Comparison of ENCODE assay signal across 1 cellular context in the genomic region with DNA sequence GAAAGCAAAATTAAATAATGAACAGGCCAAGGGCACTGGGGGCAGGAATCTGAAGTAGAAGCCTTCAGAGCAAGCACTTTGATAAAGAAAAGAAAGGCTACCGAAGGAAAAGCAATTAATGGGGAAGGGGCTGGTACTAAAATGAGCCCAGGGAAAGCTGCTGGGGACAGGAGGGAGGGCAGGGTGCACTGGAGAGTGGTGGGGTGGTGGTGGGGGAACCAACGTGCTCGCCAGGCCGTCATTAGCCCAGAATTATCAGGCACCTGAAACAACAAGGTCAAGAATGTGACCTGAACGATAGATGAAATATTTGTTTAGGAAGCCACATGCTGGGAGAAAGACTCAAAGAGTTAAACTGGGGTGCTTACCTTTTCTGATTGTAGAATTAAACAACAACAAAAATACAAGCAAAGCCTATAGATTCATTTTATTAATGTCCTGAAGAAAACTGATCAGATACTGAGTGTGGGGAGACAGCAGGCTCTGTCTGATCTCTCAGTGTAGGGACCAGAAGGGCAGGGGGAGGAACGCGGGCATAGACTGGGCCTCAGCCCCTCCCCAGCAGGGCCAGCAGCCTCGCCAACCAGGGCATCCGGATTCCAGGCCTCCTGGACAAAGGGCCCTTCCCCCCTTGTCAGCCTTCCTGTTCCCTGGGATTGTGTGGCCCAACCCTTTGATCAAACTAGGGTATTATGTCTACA.
TF ChIP-seq lines count a peak whose summit lies in the region.

No MANE protein-coding gene starts in this region.

TF ChIP-seq in HepG2, 621 proteins besides CTCF, POLR2A, EP300 and RAD21 (continued from another document):
- TF ChIP-seq ZBTB38 (CRISPR knock-in tag; IDR thresholded peaks at IDR 0.05) (peak; percentile 73; the same call in 1 of the 2 replicates), SALL2 (CRISPR knock-in tag; IDR thresholded peaks at IDR 0.05) (0 out of 2 replicates have a peak, but pooled peaks have one; percentile 35), NR2F6 (IDR thresholded peaks at IDR 0.05) (peak; percentile 97), NR2F6 (CRISPR knock-in tag; IDR thresholded peaks at IDR 0.05) (peak; percentile 97), FOXO1 (CRISPR knock-in tag; IDR thresholded peaks at IDR 0.05) (peak; percentile 83; the same call in 1 of the 2 replicates), GPN1 (CRISPR knock-in tag; IDR thresholded peaks at IDR 0.05; ENCODE audit: borderline replicate concordance) (no peak), LCORL (IDR thresholded peaks at IDR 0.05) (no peak), LCORL (CRISPR knock-in tag; IDR thresholded peaks at IDR 0.05) (peak; percentile 80), ZNF350 (CRISPR knock-in tag; IDR thresholded peaks at IDR 0.05; ENCODE audit: borderline replicate concordance, low read depth) (peak; percentile 63; the same call in 1 of the 2 replicates), KMT2B (CRISPR knock-in tag; IDR thresholded peaks at IDR 0.05) (peak; percentile 47; the same call in 1 of the 2 replicates), ZSCAN9 (CRISPR knock-in tag; IDR thresholded peaks at IDR 0.05; ENCODE audit: borderline replicate concordance) (0 out of 2 replicates have a peak, but pooled peaks have one; percentile 30), ARHGAP35 (CRISPR knock-in tag; IDR thresholded peaks at IDR 0.05; ENCODE audit: borderline replicate concordance) (no peak), ZSCAN25 (CRISPR knock-in tag; IDR thresholded peaks at IDR 0.05) (0 out of 2 replicates have a peak, but pooled peaks have one; percentile 35), REPIN1 (CRISPR knock-in tag; IDR thresholded peaks at IDR 0.05; ENCODE audit: borderline replicate concordance, low read depth) (0 out of 2 replicates have a peak, but pooled peaks have one; percentile 23), RBFOX2 (IDR thresholded peaks at IDR 0.05; ENCODE audit: low read depth, low read length) (peak; percentile 56; the same call in 1 of the 2 replicates), NR2F2 (IDR thresholded peaks at IDR 0.05; ENCODE audit: borderline replicate concordance, low read depth) (peak; percentile 97), ZNF501 (CRISPR knock-in tag; IDR thresholded peaks at IDR 0.05) (peak; percentile 55; the same call in 1 of the 2 replicates), HCFC1 (IDR thresholded peaks at IDR 0.05; ENCODE audit: low read depth, low read length) (no peak)
- TF ChIP-seq, protein P1, sequence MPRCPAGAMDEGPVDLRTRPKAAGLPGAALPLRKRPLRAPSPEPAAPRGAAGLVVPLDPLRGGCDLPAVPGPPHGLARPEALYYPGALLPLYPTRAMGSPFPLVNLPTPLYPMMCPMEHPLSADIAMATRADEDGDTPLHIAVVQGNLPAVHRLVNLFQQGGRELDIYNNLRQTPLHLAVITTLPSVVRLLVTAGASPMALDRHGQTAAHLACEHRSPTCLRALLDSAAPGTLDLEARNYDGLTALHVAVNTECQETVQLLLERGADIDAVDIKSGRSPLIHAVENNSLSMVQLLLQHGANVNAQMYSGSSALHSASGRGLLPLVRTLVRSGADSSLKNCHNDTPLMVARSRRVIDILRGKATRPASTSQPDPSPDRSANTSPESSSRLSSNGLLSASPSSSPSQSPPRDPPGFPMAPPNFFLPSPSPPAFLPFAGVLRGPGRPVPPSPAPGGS (CRISPR knock-in tag; IDR thresholded peaks at IDR 0.05): no peak; the same call in 1 of the 2 replicates
- TF ChIP-seq, protein P2, sequence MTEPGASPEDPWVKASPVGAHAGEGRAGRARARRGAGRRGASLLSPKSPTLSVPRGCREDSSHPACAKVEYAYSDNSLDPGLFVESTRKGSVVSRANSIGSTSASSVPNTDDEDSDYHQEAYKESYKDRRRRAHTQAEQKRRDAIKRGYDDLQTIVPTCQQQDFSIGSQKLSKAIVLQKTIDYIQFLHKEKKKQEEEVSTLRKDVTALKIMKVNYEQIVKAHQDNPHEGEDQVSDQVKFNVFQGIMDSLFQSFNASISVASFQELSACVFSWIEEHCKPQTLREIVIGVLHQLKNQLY (CRISPR knock-in tag; IDR thresholded peaks at IDR 0.05): peak; percentile 63
- TF ChIP-seq, protein P3, sequence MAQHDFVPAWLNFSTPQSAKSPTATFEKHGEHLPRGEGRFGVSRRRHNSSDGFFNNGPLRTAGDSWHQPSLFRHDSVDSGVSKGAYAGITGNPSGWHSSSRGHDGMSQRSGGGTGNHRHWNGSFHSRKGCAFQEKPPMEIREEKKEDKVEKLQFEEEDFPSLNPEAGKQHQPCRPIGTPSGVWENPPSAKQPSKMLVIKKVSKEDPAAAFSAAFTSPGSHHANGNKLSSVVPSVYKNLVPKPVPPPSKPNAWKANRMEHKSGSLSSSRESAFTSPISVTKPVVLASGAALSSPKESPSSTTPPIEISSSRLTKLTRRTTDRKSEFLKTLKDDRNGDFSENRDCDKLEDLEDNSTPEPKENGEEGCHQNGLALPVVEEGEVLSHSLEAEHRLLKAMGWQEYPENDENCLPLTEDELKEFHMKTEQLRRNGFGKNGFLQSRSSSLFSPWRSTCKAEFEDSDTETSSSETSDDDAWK (CRISPR knock-in tag; IDR thresholded peaks at IDR 0.05): no peak
- TF ChIP-seq, protein P4, sequence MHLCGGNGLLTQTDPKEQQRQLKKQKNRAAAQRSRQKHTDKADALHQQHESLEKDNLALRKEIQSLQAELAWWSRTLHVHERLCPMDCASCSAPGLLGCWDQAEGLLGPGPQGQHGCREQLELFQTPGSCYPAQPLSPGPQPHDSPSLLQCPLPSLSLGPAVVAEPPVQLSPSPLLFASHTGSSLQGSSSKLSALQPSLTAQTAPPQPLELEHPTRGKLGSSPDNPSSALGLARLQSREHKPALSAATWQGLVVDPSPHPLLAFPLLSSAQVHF (CRISPR knock-in tag; IDR thresholded peaks at IDR 0.05): no peak
- TF ChIP-seq, protein P5, sequence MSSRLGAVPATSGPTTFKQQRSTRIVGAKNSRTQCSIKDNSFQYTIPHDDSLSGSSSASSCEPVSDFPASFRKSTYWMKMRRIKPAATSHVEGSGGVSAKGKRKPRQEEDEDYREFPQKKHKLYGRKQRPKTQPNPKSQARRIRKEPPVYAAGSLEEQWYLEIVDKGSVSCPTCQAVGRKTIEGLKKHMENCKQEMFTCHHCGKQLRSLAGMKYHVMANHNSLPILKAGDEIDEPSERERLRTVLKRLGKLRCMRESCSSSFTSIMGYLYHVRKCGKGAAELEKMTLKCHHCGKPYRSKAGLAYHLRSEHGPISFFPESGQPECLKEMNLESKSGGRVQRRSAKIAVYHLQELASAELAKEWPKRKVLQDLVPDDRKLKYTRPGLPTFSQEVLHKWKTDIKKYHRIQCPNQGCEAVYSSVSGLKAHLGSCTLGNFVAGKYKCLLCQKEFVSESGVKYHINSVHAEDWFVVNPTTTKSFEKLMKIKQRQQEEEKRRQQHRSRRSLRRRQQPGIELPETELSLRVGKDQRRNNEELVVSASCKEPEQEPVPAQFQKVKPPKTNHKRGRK (CRISPR knock-in tag; IDR thresholded peaks at IDR 0.05): no peak
- TF ChIP-seq, protein P6, sequence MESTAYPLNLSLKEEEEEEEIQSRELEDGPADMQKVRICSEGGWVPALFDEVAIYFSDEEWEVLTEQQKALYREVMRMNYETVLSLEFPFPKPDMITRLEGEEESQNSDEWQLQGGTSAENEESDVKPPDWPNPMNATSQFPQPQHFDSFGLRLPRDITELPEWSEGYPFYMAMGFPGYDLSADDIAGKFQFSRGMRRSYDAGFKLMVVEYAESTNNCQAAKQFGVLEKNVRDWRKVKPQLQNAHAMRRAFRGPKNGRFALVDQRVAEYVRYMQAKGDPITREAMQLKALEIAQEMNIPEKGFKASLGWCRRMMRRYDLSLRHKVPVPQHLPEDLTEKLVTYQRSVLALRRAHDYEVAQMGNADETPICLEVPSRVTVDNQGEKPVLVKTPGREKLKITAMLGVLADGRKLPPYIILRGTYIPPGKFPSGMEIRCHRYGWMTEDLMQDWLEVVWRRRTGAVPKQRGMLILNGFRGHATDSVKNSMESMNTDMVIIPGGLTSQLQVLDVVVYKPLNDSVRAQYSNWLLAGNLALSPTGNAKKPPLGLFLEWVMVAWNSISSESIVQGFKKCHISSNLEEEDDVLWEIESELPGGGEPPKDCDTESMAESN (CRISPR knock-in tag; conservative IDR thresholded peaks at IDR 0.05): 0 out of 2 replicates have a peak, but pooled peaks have one; percentile 25
TF ChIP-seq in HepG2: peak in this region for 200.
